Comparison of ENCODE assay signal across 8 cellular contexts in genomic region chr14:53180272-53181221, GRCh38.
DNase-seq lines count a peak whose midpoint lies in the region; ATAC-seq and TF ChIP-seq lines count a peak whose summit lies in the region.

No MANE protein-coding gene starts in this region.

- DNase-seq in GM13976 (ENCODE audit: low spot score) = peak; percentile 25
- DNase-seq in OCI-M1 (lab: John Stamatoyannopoulos, UW) = peak; percentile 17
- peak; percentile 14 for DNase-seq in astrocyte of the hippocampus (ENCODE audit: low read depth, low spot score)
- DNase-seq in stimulated activated CD4-positive, alpha-beta T cell treated with anti-CD3 and anti-CD28 coated beads, Interleukin-12 subunit alpha, Interleukin-12 subunit beta, amount 100 ng/mL, for 48 hours (ENCODE audit: low read depth in 2 of 3, low spot score in 1 of 3) = peak; percentile 17 to 46 (median 27)
- DNase-seq in GDM1 (lab: John Stamatoyannopoulos, UW) = no peak
- DNase-seq in NCI-H345 (lab: John Stamatoyannopoulos, UW) = no peak

- TF ChIP-seq CTCF in GM13976 (IDR thresholded peaks at IDR 0.05; ENCODE audit: borderline replicate concordance, control extremely low read depth, extremely low read depth, insufficient read depth, missing control alignments) = peak; percentile 36

- in situ Hi-C loops in GM13976 (cut with MboI; ENCODE audit: low sequenced_read_pairs, unreplicated experiment) = no loop called here

- ATAC-seq in GM18907 (IDR thresholded peaks at IDR 0.05; ENCODE audit: unreplicated experiment) = no peak
- ATAC-seq in HG03139 (IDR thresholded peaks at IDR 0.05; ENCODE audit: unreplicated experiment) = no peak

Comparison
In these comparisons a context has a peak if more than half of its experiments do, and no peak if none do; other contexts are left out.
1. DNase-seq: peak in GM13976 (single experiment), OCI-M1 (single experiment), astrocyte of the hippocampus (single experiment) and stimulated activated CD4-positive, alpha-beta T cell treated with anti-CD3 and anti-CD28 coated beads, Interleukin-12 subunit alpha, Interleukin-12 subunit beta, amount 100 ng/mL, for 48 hours (3 of 3); none in GDM1 (single experiment) and NCI-H345 (single experiment).